In the genomic region with DNA sequence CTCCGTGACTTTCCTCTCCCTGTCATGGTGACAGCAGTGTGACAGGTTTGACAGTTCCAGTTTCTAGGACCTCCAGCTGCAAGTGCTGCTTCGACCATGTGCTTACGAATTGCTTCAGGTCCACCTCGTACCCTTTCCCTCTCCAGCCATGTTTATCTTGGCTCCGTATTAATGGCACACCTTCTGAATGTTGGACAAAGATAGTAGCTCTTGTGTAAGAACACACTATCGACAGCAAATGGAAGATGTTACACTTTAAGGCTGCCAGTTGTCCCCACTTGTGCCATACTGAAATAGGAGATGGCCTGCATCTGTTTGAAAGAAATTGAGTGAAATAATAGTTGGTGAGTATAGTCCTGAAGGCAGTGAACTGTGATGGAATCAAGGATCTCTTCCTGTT, we compare ENCODE assay signal across 19 cellular contexts.
"Had no signal": no experiment of that assay in that cellular context is flagged by ENCODE, and none has a peak within 500 bp of the region (broad histone marks: within the 10 kb centered on the region; RNA-seq: fewer than 3 reads in every experiment).

No MANE protein-coding gene starts in this region.

- H3K27me3 ChIP-seq: SJCRH30 had no signal

- H3K4me1 ChIP-seq: SJCRH30 had no signal

- H3K4me3 ChIP-seq: SJCRH30 had no signal

- H3K36me3 ChIP-seq: SJCRH30 had no signal

- DNase-seq: KBM-7; MV-4-11; NCI-H1048; NCI-H1105; NCI-H1417; NCI-H1436 treated with DMSO at 0.1 percent for 48 hours; NCI-H1694; NCI-H187 treated with DMSO at 0.1 percent for 48 hours; NCI-H2081 treated with DMSO at 0.1 percent for 48 hours; NCI-H2227 treated with DMSO at 0.1 percent for 48 hours; NCI-H526 treated with DMSO at 0.1 percent for 48 hours; NCI-H748 treated with DMSO at 0.1 percent for 48 hours; NK-92 treated with Interleukin-12 subunit alpha and Interleukin-12 subunit beta, amount 100 ng/mL, for 24 hours; PC-3; SHP77 treated with DMSO at 0.1 percent for 48 hours; SJCRH30 had no signal

- H3K9me3 ChIP-seq: SJCRH30 had no signal

- ATAC-seq: Panc1, PC-3, Right ventricle myocardium inferior, SK-N-SH treated with all-trans-retinoic acid at 6 μM for 48 hours had no signal

- H3K27ac ChIP-seq: SJCRH30 had no signal
